1 cellular context compared by ENCODE assay signal in the genomic region with DNA sequence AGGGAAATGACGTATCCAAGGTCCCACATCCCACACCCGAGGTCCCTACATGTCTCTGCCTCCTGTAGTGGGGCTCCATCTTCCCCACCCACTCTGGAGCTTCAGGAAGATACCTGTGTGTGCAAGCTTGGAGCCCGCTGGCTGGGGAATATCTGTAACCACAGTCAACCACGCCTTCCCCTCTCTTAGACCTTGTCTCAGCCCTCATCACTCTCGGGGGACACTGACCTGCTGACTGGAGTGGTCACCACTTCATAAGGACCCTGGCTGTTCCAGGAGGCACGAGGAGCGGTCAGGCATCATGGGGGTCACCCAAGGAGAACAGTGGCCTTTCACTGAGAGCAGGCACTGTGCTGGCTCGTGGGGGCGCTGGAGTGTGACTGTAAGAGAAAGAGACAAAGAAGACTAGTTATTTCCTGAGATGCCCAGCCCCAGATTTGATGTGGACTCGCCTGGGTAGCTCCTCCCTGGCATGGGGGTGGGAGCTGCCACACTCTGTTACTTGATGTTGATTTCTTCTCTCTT.
TF ChIP-seq lines count a peak whose summit lies in the region.

No MANE protein-coding gene starts in this region.

TF ChIP-seq in WTC11, 78 proteins besides CTCF, POLR2A, EP300 and RAD21 (continued from another document):
- TF ChIP-seq, protein P1, sequence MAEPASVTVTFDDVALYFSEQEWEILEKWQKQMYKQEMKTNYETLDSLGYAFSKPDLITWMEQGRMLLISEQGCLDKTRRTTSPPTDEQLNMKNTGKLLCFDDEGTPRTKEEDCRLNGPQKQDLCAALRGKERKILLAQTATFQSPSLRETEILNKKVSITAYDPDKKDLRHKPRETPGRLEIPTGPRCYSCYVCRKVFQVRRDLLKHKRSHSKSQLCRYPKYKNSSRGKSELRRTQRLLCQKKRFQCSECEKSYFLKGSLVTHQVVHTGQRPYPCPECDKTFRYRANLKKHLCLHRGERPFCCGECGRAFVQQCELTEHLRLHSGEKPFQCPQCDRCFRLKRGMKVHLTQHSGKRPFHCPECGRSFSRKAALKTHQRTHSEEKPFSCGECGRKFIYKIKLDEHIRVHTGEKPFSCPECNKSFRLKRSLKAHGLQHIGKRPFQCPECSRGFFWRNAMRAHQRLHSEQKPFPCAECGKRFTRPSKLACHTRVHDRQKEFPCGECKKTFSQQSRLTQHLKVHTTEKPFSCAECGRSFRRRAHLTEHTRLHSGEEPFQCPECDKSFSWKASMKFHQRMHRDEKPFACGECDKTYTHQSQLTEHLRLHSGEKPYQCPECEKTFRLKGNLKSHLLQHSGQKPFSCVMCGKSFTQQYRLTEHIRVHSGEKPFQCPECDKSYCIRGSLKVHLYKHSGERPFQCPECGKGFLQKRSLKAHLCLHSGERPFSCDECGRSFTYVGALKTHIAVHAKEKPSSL (CRISPR knock-in tag; conservative IDR thresholded peaks at IDR 0.05) = no peak
- no peak for TF ChIP-seq ATF1 (CRISPR knock-in tag; IDR thresholded peaks at IDR 0.05)
- TF ChIP-seq TP53 (CRISPR knock-in tag; IDR thresholded peaks at IDR 0.05) = no peak
- no peak for TF ChIP-seq FOXP1 (CRISPR knock-in tag; IDR thresholded peaks at IDR 0.05; ENCODE audit: borderline replicate concordance)
- TF ChIP-seq JAZF1 (CRISPR knock-in tag; IDR thresholded peaks at IDR 0.05) = no peak
TF ChIP-seq in WTC11: peak in this region for 0.
